Comparison of ENCODE assay signal across 8 cellular contexts in genomic region chr14:101791919-101792572, GRCh38. TPM values are rescaled to one million over a fixed set of nuclear protein-coding genes. Genes with fewer than 3 reads are reported as not detected.
DNase-seq lines count a peak whose midpoint lies in the region; ATAC-seq, FAIRE-seq and TF ChIP-seq lines count a peak whose summit lies in the region.

No MANE protein-coding gene starts in this region.

- peak overlapping the region; percentile 64 for H3K4me3 ChIP-seq in ACC112 (ENCODE audit: low read depth, low read length)
- no peak overlapping the region for H3K4me3 ChIP-seq in testis

- no peak for DNase-seq in H54 (ENCODE audit: insufficient read length, low spot score)
- DNase-seq in activated CD8-positive, alpha-beta T cell treated with anti-CD3 and anti-CD28 coated beads, Interleukin-2, amount 10 ng/mL, durations not matched to agents 7 days and 5 days = no peak
- peak; percentile 76 for DNase-seq in hepatic stellate cell (ENCODE audit: low spot score)
- DNase-seq in testis = no peak
- no peak for DNase-seq in activated CD4-positive, CD25-positive, alpha-beta regulatory T cell (lab: John Stamatoyannopoulos, UW)
- DNase-seq in KG1 (lab: John Stamatoyannopoulos, UW) = no peak
- no peak for DNase-seq in DMS153 (lab: John Stamatoyannopoulos, UW)

- H3K36me3 Mint-ChIP-seq in activated CD8-positive, alpha-beta T cell treated with anti-CD3 and anti-CD28 coated beads, Interleukin-2, amount 10 ng/mL, durations not matched to agents 7 days and 5 days (ENCODE audit: low read depth) = peaks cover 7% of the 10 kb centered on the region

- H3K4me1 ChIP-seq in ACC112 (ENCODE audit: control insufficient read depth, insufficient read depth, low read length, unreplicated experiment) = peaks cover 6% of the 10 kb centered on the region
- no peaks in the 10 kb centered on the region for H3K4me1 ChIP-seq in testis

- peak; percentile 84 for ATAC-seq in activated CD8-positive, alpha-beta T cell treated with anti-CD3 and anti-CD28 coated beads, Interleukin-2, amount 10 ng/mL, durations not matched to agents 7 days and 5 days

- no peaks in the 10 kb centered on the region for H3K9me3 ChIP-seq in testis

- POLR2A ChIA-PET in activated CD8-positive, alpha-beta T cell treated with anti-CD3 and anti-CD28 coated beads, Interleukin-2, amount 10 ng/mL, durations not matched to agents 7 days and 5 days (lab: Charles Lee) = interaction anchor here (0.5 to 3.3 kb wide), 8 partner anchors 13 to 47 kb away, joined by 3 to 25 read pairs (median 5); no protein-coding TSS in a partner anchor

- H3K4me1 Mint-ChIP-seq in activated CD8-positive, alpha-beta T cell treated with anti-CD3 and anti-CD28 coated beads, Interleukin-2, amount 10 ng/mL, durations not matched to agents 7 days and 5 days (ENCODE audit: low read depth) = peaks cover 11% of the 10 kb centered on the region

- H3K27me3 ChIP-seq in ACC112 (ENCODE audit: insufficient read depth, low read length) = no peaks in the 10 kb centered on the region
- no peaks in the 10 kb centered on the region for H3K27me3 ChIP-seq in testis

- H3K27ac ChIP-seq in ACC112 (ENCODE audit: low read depth, low read length) (peak overlapping the region; percentile 60), testis (peak overlapping the region; percentile 38 to 67)

- WGBS in testis, 2 donors = 36 to 50% methylated on average over 5 of the region's 5 CpGs

- peak; percentile 98 for FAIRE-seq in H54 (lab: Jason Lieb, UNC)

- no peaks in the 10 kb centered on the region for H3K36me3 ChIP-seq in ACC112 (ENCODE audit: insufficient read depth, low read length)
- no peaks in the 10 kb centered on the region for H3K36me3 ChIP-seq in testis (ENCODE audit: low read depth, missing control alignments)

- peak overlapping the region; percentile 62 for H3K4me3 Mint-ChIP-seq in activated CD8-positive, alpha-beta T cell treated with anti-CD3 and anti-CD28 coated beads, Interleukin-2, amount 10 ng/mL, durations not matched to agents 7 days and 5 days

- H3K27me3 Mint-ChIP-seq in activated CD8-positive, alpha-beta T cell treated with anti-CD3 and anti-CD28 coated beads, Interleukin-2, amount 10 ng/mL, durations not matched to agents 7 days and 5 days (ENCODE audit: low read depth) = no peaks in the 10 kb centered on the region

- CTCF ChIA-PET in activated CD8-positive, alpha-beta T cell treated with anti-CD3 and anti-CD28 coated beads, Interleukin-2, amount 10 ng/mL, durations not matched to agents 7 days and 5 days (lab: Charles Lee) = interaction anchor here (0.7 to 2.6 kb wide), 9 partner anchors 16 to 85 kb away, joined by 3 to 15 read pairs (median 4); no protein-coding TSS in a partner anchor

- H3K9me3 Mint-ChIP-seq in activated CD8-positive, alpha-beta T cell treated with anti-CD3 and anti-CD28 coated beads, Interleukin-2, amount 10 ng/mL, durations not matched to agents 7 days and 5 days (ENCODE audit: insufficient read depth) = peaks cover 5% of the 10 kb centered on the region

- H3K79me2 ChIP-seq in ACC112 (ENCODE audit: control insufficient read depth, insufficient read depth, low read length, unreplicated experiment) = no peaks in the 10 kb centered on the region

- TF ChIP-seq POLR2A in H54 (IDR thresholded peaks at IDR 0.05; ENCODE audit: low read depth, low read length) (no peak), testis (IDR thresholded peaks at IDR 0.05) (no peak)

- TF ChIP-seq CTCF in testis (IDR thresholded peaks at IDR 0.05) = no peak

- peak overlapping the region; percentile 83 for H3K27ac Mint-ChIP-seq in activated CD8-positive, alpha-beta T cell treated with anti-CD3 and anti-CD28 coated beads, Interleukin-2, amount 10 ng/mL, durations not matched to agents 7 days and 5 days

- intact Hi-C loops in testis (cut with DNase I; ENCODE audit: low total_unique reads) = no loop called here

- peak overlapping the region; percentile 80 for H2AFZ ChIP-seq in ACC112 (ENCODE audit: low read length, unreplicated experiment)

RNA-seq across cellular contexts. Expression of gene PPP2R5C, which starts 30.5 kb away (rescaled TPM):
- 100 to 1,000 TPM; 218 to 223 TPM for total RNA-seq in activated CD8-positive, alpha-beta T cell treated with anti-CD3 and anti-CD28 coated beads, Interleukin-2, amount 10 ng/mL, durations not matched to agents 7 days and 5 days
- total RNA-seq in testis = 100 to 1,000 TPM; 106 to 126 TPM
- 166 TPM for polyA plus RNA-seq in testis (ENCODE audit: insufficient read depth, low read depth, low replicate concordance)
